In the genomic region with DNA sequence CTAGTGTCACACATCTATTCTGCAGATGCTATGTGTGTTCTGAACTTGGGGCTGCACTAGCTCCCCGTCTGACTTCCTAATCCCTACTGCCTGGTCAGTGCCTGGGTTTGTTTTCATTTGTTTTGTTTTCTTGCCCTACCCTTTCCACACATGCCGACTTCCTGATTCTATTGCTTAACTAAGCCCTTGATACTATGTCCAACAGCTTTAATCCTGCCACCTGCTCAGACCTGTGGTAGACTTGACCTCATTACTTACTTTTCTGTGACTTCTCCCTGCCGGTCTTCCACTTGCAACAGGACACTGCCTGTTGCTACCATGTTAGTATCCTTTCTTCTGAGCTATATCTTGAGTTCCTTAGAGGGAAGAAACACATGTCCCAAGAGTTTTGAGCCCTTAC, we compare ENCODE assay signal across 17 cellular contexts. TPM values are rescaled to one million over a fixed set of nuclear protein-coding genes. Genes with fewer than 3 reads are reported as not detected.
"Had no signal": no experiment of that assay in that cellular context is flagged by ENCODE, and none has a peak within 500 bp of the region (broad histone marks: within the 10 kb centered on the region; RNA-seq: fewer than 3 reads in every experiment).

No MANE protein-coding gene starts in this region.

- FAIRE-seq: frontal cortex, TTC549 had no signal

- H3K36me3 ChIP-seq: brain microvascular endothelial cell, heart left ventricle had no signal

- H3K4me3 ChIP-seq: heart left ventricle had no signal

- H3K27ac ChIP-seq: brain microvascular endothelial cell, heart left ventricle had no signal

- H3K27me3 ChIP-seq: brain microvascular endothelial cell, heart left ventricle had no signal

- ATAC-seq: heart left ventricle; naive thymus-derived CD8-positive, alpha-beta T cell had no signal

- DNase-seq: activated CD4-positive, alpha-beta T cell treated with anti-CD3 and anti-CD28 coated beads, Interleukin-2, amount 50 U/mL, for 1 hour; activated CD8-positive, alpha-beta memory T cell treated with anti-CD3 and anti-CD28 coated beads for 24 hours; activated naive CD4-positive, alpha-beta T cell; anterior cingulate cortex; brain microvascular endothelial cell; effector memory CD4-positive, alpha-beta T cell; heart left ventricle; immature natural killer cell; naive thymus-derived CD8-positive, alpha-beta T cell; retina; stimulated activated CD4-positive, alpha-beta T cell treated with anti-CD3 and anti-CD28 coated beads, Interleukin-15, amount 100 ng/mL, for 24 hours; stimulated activated CD4-positive, alpha-beta T cell treated with anti-CD3 and anti-CD28 coated beads, Interleukin-4, amount 100 ng/mL, for 1 hour; stimulated activated naive CD4-positive, alpha-beta T cell; T-helper 2 cell; trophoblast cell had no signal

RNA-seq across cellular contexts. Expression of a gene that starts 39.3 kb away (rescaled TPM):
- total RNA-seq: naive thymus-derived CD8-positive, alpha-beta T cell had no signal
